In the genomic region with DNA sequence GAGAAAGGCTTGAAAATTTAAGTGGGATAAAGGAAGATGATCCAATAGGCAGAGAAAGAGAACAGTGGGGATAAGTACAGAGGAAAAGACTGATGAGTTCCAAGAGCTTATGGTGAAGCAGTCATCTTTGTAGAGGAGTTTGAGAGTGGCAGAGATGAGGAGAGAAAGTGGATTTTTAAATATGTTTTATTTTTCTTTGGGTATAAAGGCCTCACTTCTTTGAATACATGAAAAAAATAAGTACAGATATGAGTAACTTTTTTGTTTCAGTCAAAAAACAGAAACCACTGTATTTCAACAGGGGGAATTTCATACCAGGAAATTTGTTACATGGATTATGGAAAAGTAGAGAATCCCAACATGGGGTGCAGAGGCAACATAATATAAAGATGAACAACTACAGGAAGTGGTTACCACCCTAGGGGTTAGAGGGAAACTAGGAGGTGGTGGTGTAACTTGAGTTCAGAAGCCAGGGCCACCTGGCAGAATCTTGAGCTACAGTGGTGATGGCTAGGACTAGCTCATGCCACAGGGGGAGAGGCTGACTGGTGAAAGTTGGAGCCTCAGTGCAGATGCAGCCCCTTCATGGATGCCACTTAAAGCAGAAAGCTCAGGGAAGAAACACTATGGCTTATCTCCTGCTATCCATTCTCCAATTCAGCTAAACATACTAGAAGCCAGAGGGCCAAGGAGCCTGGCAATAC, we compare ENCODE assay signal across 10 cellular contexts. TPM values are rescaled to one million over a fixed set of nuclear protein-coding genes. Genes with fewer than 3 reads are reported as not detected.
DNase-seq lines count a peak whose midpoint lies in the region; ATAC-seq and TF ChIP-seq lines count a peak whose summit lies in the region.
"Had no signal": no experiment of that assay in that cellular context is flagged by ENCODE, and none has a peak within 500 bp of the region (broad histone marks: within the 10 kb centered on the region; RNA-seq: fewer than 3 reads in every experiment).

No MANE protein-coding gene starts in this region.

- no peak for TF ChIP-seq CTCF in CD4-positive, alpha-beta T cell (IDR thresholded peaks at IDR 0.05)
- TF ChIP-seq CTCF in uterus (IDR thresholded peaks at IDR 0.05): no peak
- no peak for TF ChIP-seq CTCF in omental fat pad (IDR thresholded peaks at IDR 0.05)

- H3K27me3 ChIP-seq in CD4-positive, alpha-beta T cell (ENCODE audit: control insufficient read depth, insufficient read depth, low read length): no peaks in the 10 kb centered on the region
- peaks cover 0 to 8% of the 10 kb centered on the region in 2 donors for H3K27me3 ChIP-seq in uterus

- POLR2A ChIA-PET in CD4-positive, alpha-beta T cell (lab: Charles Lee): interaction anchor here (1.4 to 1.5 kb wide), 2 partner anchors 8 to 23 kb away, joined by 3 to 4 read pairs; no protein-coding TSS in a partner anchor

- peak; percentile 24 for ATAC-seq in CD4-positive, alpha-beta T cell (ENCODE audit: poor library complexity)
- peak; percentile 70 for ATAC-seq in GM19035 (IDR thresholded peaks at IDR 0.05; ENCODE audit: unreplicated experiment)
- peak; percentile 60 for ATAC-seq in HG03066 (IDR thresholded peaks at IDR 0.05; ENCODE audit: low read depth, unreplicated experiment)
- peak; percentile 33 for ATAC-seq in T-helper 17 cell
- no peak for ATAC-seq in omental fat pad (ENCODE audit: low FRiP score)

- CTCF ChIA-PET in CD4-positive, alpha-beta T cell (lab: Charles Lee): no interaction called here

- H3K4me1 Mint-ChIP-seq in CD4-positive, alpha-beta T cell (ENCODE audit: low read depth): peaks cover 25% of the 10 kb centered on the region
- peaks cover 17% of the 10 kb centered on the region for H3K4me1 Mint-ChIP-seq in T-helper 17 cell

- peak overlapping the region; percentile 83 for H3K27ac Mint-ChIP-seq in CD4-positive, alpha-beta T cell
- H3K27ac Mint-ChIP-seq in T-helper 17 cell: peak overlapping the region; percentile 73

- intact Hi-C loops in CD4-positive, alpha-beta T cell (cut with DNase I, micrococcal nuclease): no loop called here
- intact Hi-C loops in uterus (cut with DNase I; ENCODE audit: low total_unique reads): no loop called here

- H3K27ac ChIP-seq in CD4-positive, alpha-beta T cell (ENCODE audit: low read depth, low read length): no peak overlapping the region
- no peak overlapping the region for H3K27ac ChIP-seq in uterus

- DNase-seq in CD4-positive, alpha-beta T cell: no peak
- no peak for DNase-seq in T-helper 17 cell
- DNase-seq in uterus: no peak
- no peak for DNase-seq in SK-N-DZ (ENCODE audit: low spot score)
- DNase-seq in omental fat pad (ENCODE audit: low spot score): no peak
- no peak for DNase-seq in NCI-H2227 (lab: John Stamatoyannopoulos, UW; ENCODE audit: unreplicated experiment)

- H3K4me1 ChIP-seq in uterus: no peaks in the 10 kb centered on the region

- no peaks in the 10 kb centered on the region for H3K36me3 ChIP-seq in uterus

- H3K4me3 ChIP-seq in uterus: no peak overlapping the region
- H3K4me3 ChIP-seq: skin epidermis had no signal

- no peaks in the 10 kb centered on the region for H3K27me3 Mint-ChIP-seq in CD4-positive, alpha-beta T cell
- H3K27me3 Mint-ChIP-seq in T-helper 17 cell: no peaks in the 10 kb centered on the region

- H3K4me3 Mint-ChIP-seq in CD4-positive, alpha-beta T cell: peak overlapping the region; percentile 52
- H3K4me3 Mint-ChIP-seq in T-helper 17 cell: peak overlapping the region; percentile 25

- no peaks in the 10 kb centered on the region for H3K9me3 Mint-ChIP-seq in CD4-positive, alpha-beta T cell

- no peak for TF ChIP-seq POLR2A in uterus (IDR thresholded peaks at IDR 0.05)

- no peaks in the 10 kb centered on the region for H3K36me3 Mint-ChIP-seq in CD4-positive, alpha-beta T cell (ENCODE audit: low read depth)
- H3K36me3 Mint-ChIP-seq in T-helper 17 cell (ENCODE audit: low read depth): no peaks in the 10 kb centered on the region

- no peaks in the 10 kb centered on the region for H3K9me3 ChIP-seq in CD4-positive, alpha-beta T cell (ENCODE audit: control insufficient read depth, low read length)
- H3K9me3 ChIP-seq in T-helper 17 cell (ENCODE audit: control insufficient read depth, low read length, poor library complexity, severe bottlenecking) (no peaks in the 10 kb centered on the region), uterus (no peaks in the 10 kb centered on the region)

RNA-seq across cellular contexts. Expression of a gene that starts 3.4 kb away (rescaled TPM):
- 1 to 10 TPM; 1.6 TPM for total RNA-seq in CD4-positive, alpha-beta T cell
- total RNA-seq in T-helper 17 cell (10 to 100 TPM in 1 of 2 donors, 1 to 10 TPM in 1; 2.3 to 15.5 TPM), uterus (10 to 100 TPM; 10.2 to 36.7 (median 21.8) TPM), omental fat pad (10 to 100 TPM; 47.3 to 71.9 (median 51.7) TPM)
- not detected in 2 replicates for polyA plus RNA-seq in SK-N-DZ (2014; cell fraction: cytosol; rRNA removed)
- polyA plus RNA-seq in SK-N-DZ (2014; cell fraction: nucleus; rRNA removed): not detected in 2 replicates
- total RNA-seq: activated CD8-positive, alpha-beta memory T cell treated with anti-CD3 and anti-CD28 coated beads for 36 hours had no signal
